16 cellular contexts compared by ENCODE assay signal in the genomic region with DNA sequence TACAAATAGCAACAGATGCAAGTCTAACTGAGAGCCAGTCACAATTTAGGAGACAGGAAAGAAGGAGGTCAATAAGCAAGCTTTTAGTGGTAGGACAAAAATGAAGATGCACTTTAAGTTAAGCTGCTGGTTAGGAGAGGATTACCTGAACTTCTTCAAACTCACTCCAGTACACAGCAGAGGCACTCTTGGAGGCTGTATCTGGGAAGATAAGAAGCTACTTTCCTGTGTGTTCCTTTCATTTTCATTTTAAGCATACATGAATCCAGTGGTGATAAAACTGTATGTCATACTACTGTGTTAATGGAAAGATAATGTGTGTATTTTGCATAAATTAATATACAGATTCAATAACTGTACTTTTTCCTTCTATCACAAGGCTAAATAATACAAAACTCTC. TPM values are rescaled to one million over a fixed set of nuclear protein-coding genes. Genes with fewer than 3 reads are reported as not detected.
A peak's percentile ranks its signal among the peaks of the same experiment; 100 is the strongest.
DNase-seq lines count a peak whose midpoint lies in the region; ATAC-seq and TF ChIP-seq lines count a peak whose summit lies in the region.
"Had no signal": no experiment of that assay in that cellular context is flagged by ENCODE, and none has a peak within 500 bp of the region (broad histone marks: within the 10 kb centered on the region; RNA-seq: fewer than 3 reads in every experiment).

No MANE protein-coding gene starts in this region.

- peaks cover 5% of the 10 kb centered on the region for H3K4me1 ChIP-seq in Loucy (ENCODE audit: insufficient read depth, low read length, poor library complexity, severe bottlenecking)
- H3K4me1 ChIP-seq in body of pancreas, result no peaks in the 10 kb centered on the region
- H3K4me1 ChIP-seq: prostate gland had no signal

- H3K9me3 ChIP-seq in Loucy (ENCODE audit: insufficient read depth, low read depth, low read length) (no peaks in the 10 kb centered on the region), body of pancreas (no peaks in the 10 kb centered on the region)
- H3K9me3 ChIP-seq: prostate gland, thoracic aorta had no signal

- no peaks in the 10 kb centered on the region for H3K9me2 ChIP-seq in Loucy (replicated peaks; ENCODE audit: low read depth, low read length)

- no peaks in the 10 kb centered on the region for H4K20me1 ChIP-seq in Loucy (ENCODE audit: insufficient read depth, low read length, poor library complexity, severe bottlenecking)

- no peak overlapping the region for H3K27ac ChIP-seq in body of pancreas
- H3K27ac ChIP-seq: prostate gland, thoracic aorta had no signal

- H3K4me1 Mint-ChIP-seq in activated naive CD4-positive, alpha-beta T cell treated with anti-CD3 and anti-CD28 coated beads, Interleukin-2, amount 50 U/mL, for 24 hours, result peaks cover 27% of the 10 kb centered on the region
- H3K4me1 Mint-ChIP-seq in stimulated activated effector memory CD8-positive, alpha-beta T cell treated with anti-CD3 and anti-CD28 coated beads, Interleukin-12 subunit alpha, Interleukin-12 subunit beta, amount 100 ng/mL, for 72 hours, result peaks cover 25% of the 10 kb centered on the region

- H3K4me3 ChIP-seq in Loucy (ENCODE audit: low read length, poor library complexity, severe bottlenecking) (no peak overlapping the region), body of pancreas (no peak overlapping the region)
- H3K4me3 ChIP-seq: prostate gland, thoracic aorta had no signal

- no peak for TF ChIP-seq POLR2A in body of pancreas (IDR thresholded peaks at IDR 0.05)

- peaks cover 14% of the 10 kb centered on the region for H3K36me3 Mint-ChIP-seq in activated naive CD4-positive, alpha-beta T cell treated with anti-CD3 and anti-CD28 coated beads, Interleukin-2, amount 50 U/mL, for 24 hours
- no peaks in the 10 kb centered on the region for H3K36me3 Mint-ChIP-seq in activated naive CD4-positive, alpha-beta T cell treated with anti-CD3 and anti-CD28 coated beads, Interleukin-2, amount 50 U/mL, for 72 hours
- H3K36me3 Mint-ChIP-seq in stimulated activated effector memory CD8-positive, alpha-beta T cell treated with anti-CD3 and anti-CD28 coated beads, Interleukin-12 subunit alpha, Interleukin-12 subunit beta, amount 100 ng/mL, for 72 hours, result peaks cover 66% of the 10 kb centered on the region

- H3K79me2 ChIP-seq in Loucy (ENCODE audit: insufficient read depth, low read length), result peaks cover 16% of the 10 kb centered on the region; the same call in 1 of the 2 replicates

- H3K27ac Mint-ChIP-seq in activated naive CD4-positive, alpha-beta T cell treated with anti-CD3 and anti-CD28 coated beads, Interleukin-2, amount 50 U/mL, for 24 hours, result peak overlapping the region; percentile 47
- peak overlapping the region in 1 of 2 donors; percentile 57 for H3K27ac Mint-ChIP-seq in activated naive CD4-positive, alpha-beta T cell treated with anti-CD3 and anti-CD28 coated beads, Interleukin-2, amount 50 U/mL, for 72 hours
- H3K27ac Mint-ChIP-seq in stimulated activated effector memory CD8-positive, alpha-beta T cell treated with anti-CD3 and anti-CD28 coated beads, Interleukin-12 subunit alpha, Interleukin-12 subunit beta, amount 100 ng/mL, for 72 hours, result peak overlapping the region; percentile 57

- intact Hi-C loops in body of pancreas (cut with DNase I), result no loop called here

- TF ChIP-seq CTCF in Loucy (conservative IDR thresholded peaks at IDR 0.05; ENCODE audit: low read length) (no peak), body of pancreas (IDR thresholded peaks at IDR 0.05) (no peak)

- no peak for ATAC-seq in activated naive CD4-positive, alpha-beta T cell treated with anti-CD3 and anti-CD28 coated beads, Interleukin-2, amount 50 U/mL, for 72 hours
- ATAC-seq in stimulated activated effector memory CD8-positive, alpha-beta T cell treated with anti-CD3 and anti-CD28 coated beads, Interleukin-12 subunit alpha, Interleukin-12 subunit beta, amount 100 ng/mL, for 72 hours, result no peak
- no peak for ATAC-seq in body of pancreas

- H3F3A ChIP-seq in Loucy (ENCODE audit: low read depth), result no peaks in the 10 kb centered on the region

- no peak overlapping the region for H3K4me3 Mint-ChIP-seq in activated naive CD4-positive, alpha-beta T cell treated with anti-CD3 and anti-CD28 coated beads, Interleukin-2, amount 50 U/mL, for 24 hours
- no peak overlapping the region for H3K4me3 Mint-ChIP-seq in stimulated activated effector memory CD8-positive, alpha-beta T cell treated with anti-CD3 and anti-CD28 coated beads, Interleukin-12 subunit alpha, Interleukin-12 subunit beta, amount 100 ng/mL, for 72 hours

- peak overlapping the region; percentile 22 for H3K4me2 ChIP-seq in Loucy (ENCODE audit: low read depth, low read length, poor library complexity, severe bottlenecking)

- no peaks in the 10 kb centered on the region for H3K27me3 ChIP-seq in Loucy (ENCODE audit: insufficient read depth, low read length, poor library complexity, severe bottlenecking)
- H3K27me3 ChIP-seq in body of pancreas, result no peaks in the 10 kb centered on the region

- H3K9me3 Mint-ChIP-seq in activated naive CD4-positive, alpha-beta T cell treated with anti-CD3 and anti-CD28 coated beads, Interleukin-2, amount 50 U/mL, for 24 hours, result no peaks in the 10 kb centered on the region
- peaks cover 0 to 3% of the 10 kb centered on the region in 2 donors for H3K9me3 Mint-ChIP-seq in activated naive CD4-positive, alpha-beta T cell treated with anti-CD3 and anti-CD28 coated beads, Interleukin-2, amount 50 U/mL, for 72 hours
- H3K9me3 Mint-ChIP-seq in stimulated activated effector memory CD8-positive, alpha-beta T cell treated with anti-CD3 and anti-CD28 coated beads, Interleukin-12 subunit alpha, Interleukin-12 subunit beta, amount 100 ng/mL, for 72 hours, result no peaks in the 10 kb centered on the region

- no peak for DNase-seq in activated naive CD4-positive, alpha-beta T cell treated with anti-CD3 and anti-CD28 coated beads, Interleukin-2, amount 50 U/mL, for 72 hours (ENCODE audit: low spot score in 2 of 2)
- DNase-seq in amniotic epithelial cell (ENCODE audit: low read depth), result peak; percentile 10
- DNase-seq in stimulated activated effector memory CD8-positive, alpha-beta T cell treated with anti-CD3 and anti-CD28 coated beads, Interleukin-12 subunit alpha, Interleukin-12 subunit beta, amount 100 ng/mL, for 72 hours (ENCODE audit: low spot score in 2 of 2), result no peak
- no peak for DNase-seq in body of pancreas
- DNase-seq in HCEC 1CT, result no peak
- DNase-seq in D341Med (ENCODE audit: low spot score), result no peak
- DNase-seq: activated CD4-positive, alpha-beta T cell treated with anti-CD3 and anti-CD28 coated beads for 1 hour; activated gamma-delta T cell; Calu3; kidney glomerular epithelial cell; NCI-H1105; NCI-H345 had no signal

- H3K27me3 Mint-ChIP-seq in activated naive CD4-positive, alpha-beta T cell treated with anti-CD3 and anti-CD28 coated beads, Interleukin-2, amount 50 U/mL, for 24 hours, result no peaks in the 10 kb centered on the region

- no peak overlapping the region for H3K9ac ChIP-seq in Loucy (ENCODE audit: low read depth, low read length, poor library complexity, severe bottlenecking)

- H3K36me3 ChIP-seq in Loucy (ENCODE audit: insufficient read depth, low read length) (peaks cover 32% of the 10 kb centered on the region; the same call in 1 of the 2 replicates), body of pancreas (replicated peaks in 1 of 2; ENCODE audit: insufficient read depth in 1 of 2, low read depth in 2 of 2) (no peaks in the 10 kb centered on the region)
- H3K36me3 ChIP-seq: prostate gland had no signal

- H2AFZ ChIP-seq in Loucy (ENCODE audit: low read length), result no peak overlapping the region

RNA-seq across cellular contexts. Expression of gene HYCC2, which starts 49.6 kb away (rescaled TPM):
- total RNA-seq in activated naive CD4-positive, alpha-beta T cell treated with anti-CD3 and anti-CD28 coated beads, Interleukin-2, amount 50 U/mL, for 72 hours, result 10 to 100 TPM; 20.1 to 42.1 TPM
- total RNA-seq in body of pancreas, result 10 to 100 TPM in 1 of 2 donors, 1 to 10 TPM in 1; 9.3 to 24.7 TPM

RNA-seq across cellular contexts. Expression of gene NDUFB3, which starts 49.9 kb away (rescaled TPM):
- 100 to 1,000 TPM; 112 to 128 TPM for total RNA-seq in activated naive CD4-positive, alpha-beta T cell treated with anti-CD3 and anti-CD28 coated beads, Interleukin-2, amount 50 U/mL, for 72 hours
- 10 to 100 TPM; 19.8 to 31.1 TPM for total RNA-seq in body of pancreas

RNA-seq across cellular contexts. Expression of gene ORC2, which starts 58.5 kb away (rescaled TPM):
- 10 to 100 TPM; 74.6 to 88.0 TPM for total RNA-seq in activated naive CD4-positive, alpha-beta T cell treated with anti-CD3 and anti-CD28 coated beads, Interleukin-2, amount 50 U/mL, for 72 hours
- 10 to 100 TPM in 1 of 2 donors, 1 to 10 TPM in 1; 9.2 to 17.1 TPM for total RNA-seq in body of pancreas

Comparison
In these comparisons a context has a peak if more than half of its experiments do, and no peak if none do; other contexts are left out.
1. RNA of gene ORC2, which starts 58.5 kb away (total RNA-seq): 74.6 to 88.0 TPM in activated naive CD4-positive, alpha-beta T cell treated with anti-CD3 and anti-CD28 coated beads, Interleukin-2, amount 50 U/mL, for 72 hours; 9.2 to 17.1 TPM in body of pancreas; every median in the first group is over 4 times any median in the second.